Comparison of ENCODE assay signal across 1 cellular context in the genomic region with DNA sequence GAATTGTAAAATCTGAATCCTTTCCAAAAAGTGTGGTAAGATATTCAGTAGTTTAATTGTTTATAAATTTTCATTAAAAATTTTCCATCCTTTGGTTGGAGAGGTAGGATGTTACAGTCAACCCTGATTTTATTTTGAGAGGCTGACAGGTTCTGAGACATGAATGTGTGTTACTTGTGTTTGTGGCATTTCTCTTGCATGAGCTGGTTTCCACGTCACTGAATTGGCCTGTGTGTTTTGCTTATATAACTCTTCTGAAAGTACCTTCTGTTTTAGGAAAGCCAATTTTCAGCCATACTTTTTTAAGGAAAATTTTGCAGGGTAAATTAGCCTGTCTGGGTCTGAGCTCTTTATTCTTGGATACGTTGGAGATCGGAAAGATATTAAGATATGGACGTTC.
TF ChIP-seq lines count a peak whose summit lies in the region.

No MANE protein-coding gene starts in this region.

TF ChIP-seq in SK-N-SH treated with all-trans-retinoic acid at 6 μM for 48 hours, 23 proteins besides CTCF, POLR2A, EP300 and RAD21 (continued from another document):
- TF ChIP-seq, protein P1, sequence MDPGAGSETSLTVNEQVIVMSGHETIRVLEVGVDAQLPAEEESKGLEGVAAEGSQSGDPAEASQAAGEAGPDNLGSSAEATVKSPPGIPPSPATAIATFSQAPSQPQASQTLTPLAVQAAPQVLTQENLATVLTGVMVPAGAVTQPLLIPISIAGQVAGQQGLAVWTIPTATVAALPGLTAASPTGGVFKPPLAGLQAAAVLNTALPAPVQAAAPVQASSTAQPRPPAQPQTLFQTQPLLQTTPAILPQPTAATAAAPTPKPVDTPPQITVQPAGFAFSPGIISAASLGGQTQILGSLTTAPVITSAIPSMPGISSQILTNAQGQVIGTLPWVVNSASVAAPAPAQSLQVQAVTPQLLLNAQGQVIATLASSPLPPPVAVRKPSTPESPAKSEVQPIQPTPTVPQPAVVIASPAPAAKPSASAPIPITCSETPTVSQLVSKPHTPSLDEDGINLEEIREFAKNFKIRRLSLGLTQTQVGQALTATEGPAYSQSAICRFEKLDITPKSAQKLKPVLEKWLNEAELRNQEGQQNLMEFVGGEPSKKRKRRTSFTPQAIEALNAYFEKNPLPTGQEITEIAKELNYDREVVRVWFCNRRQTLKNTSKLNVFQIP (CRISPR knock-in tag; IDR thresholded peaks at IDR 0.05; ENCODE audit: borderline replicate concordance, low read depth): no peak
- TF ChIP-seq ARNTL (CRISPR knock-in tag; IDR thresholded peaks at IDR 0.05; ENCODE audit: borderline replicate concordance, low read depth) (no peak), TOX (CRISPR knock-in tag; IDR thresholded peaks at IDR 0.05; ENCODE audit: borderline replicate concordance) (no peak), GLIS3 (CRISPR knock-in tag; IDR thresholded peaks at IDR 0.05) (no peak)
